26 cellular contexts compared by ENCODE assay signal in the genomic region with DNA sequence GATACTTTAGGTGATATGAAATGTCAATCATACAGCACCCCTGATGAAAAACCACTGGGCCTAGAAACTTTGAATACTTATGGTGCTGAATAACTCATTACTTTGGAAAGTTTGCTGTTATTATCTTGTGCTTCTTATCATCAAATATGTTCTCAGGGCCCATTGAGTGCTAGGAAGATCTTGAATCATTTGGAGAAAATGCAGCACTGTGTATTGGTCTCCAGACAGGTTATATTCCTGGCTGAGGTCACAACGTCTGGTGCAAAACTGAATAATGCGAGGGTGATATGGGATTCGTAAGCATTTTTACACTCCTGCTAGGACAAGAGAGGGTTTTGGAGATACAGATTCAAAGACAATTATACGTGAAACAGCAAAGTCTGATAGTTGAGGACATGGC.
"Had no signal": no experiment of that assay in that cellular context is flagged by ENCODE, and none has a peak within 500 bp of the region (broad histone marks: within the 10 kb centered on the region; RNA-seq: fewer than 3 reads in every experiment).

No MANE protein-coding gene starts in this region.

- H3K27me3 Mint-ChIP-seq: dendritic cell treated with granulocyte-macrophage colony-stimulating factor and Interleukin-4, amounts not matched to agents 40 ng/mL and 50 ng/mL, for 4 days; progenitor cell of endocrine pancreas had no signal

- H3K4me1 Mint-ChIP-seq: immature natural killer cell; natural killer cell; stimulated activated naive CD8-positive, alpha-beta T cell treated with anti-CD3 and anti-CD28 coated beads, Interleukin-15, amount 100 ng/mL, for 72 hours had no signal

- H3K27ac Mint-ChIP-seq: dendritic cell treated with granulocyte-macrophage colony-stimulating factor and Interleukin-4, amounts not matched to agents 40 ng/mL and 50 ng/mL, for 4 days; immature natural killer cell; natural killer cell; progenitor cell of endocrine pancreas had no signal

- H3K4me3 Mint-ChIP-seq: dendritic cell treated with granulocyte-macrophage colony-stimulating factor and Interleukin-4, amounts not matched to agents 40 ng/mL and 50 ng/mL, for 4 days; immature natural killer cell; natural killer cell; stimulated activated naive CD8-positive, alpha-beta T cell treated with anti-CD3 and anti-CD28 coated beads, Interleukin-15, amount 100 ng/mL, for 72 hours had no signal

- H2AFZ ChIP-seq: parathyroid adenoma had no signal

- H3K4me3 ChIP-seq: esophagus squamous epithelium, lower lobe of right lung, right lobe of liver, suprapubic skin, upper lobe of left lung had no signal

- FAIRE-seq: colon, endothelial cell of umbilical vein, frontal cortex, keratinocyte, small intestine, urothelium cell line had no signal

- H3K36me3 ChIP-seq: esophagus squamous epithelium, lower lobe of right lung, neutrophil, right lobe of liver, suprapubic skin, upper lobe of left lung had no signal

- H3K4me1 ChIP-seq: parathyroid adenoma, right lobe of liver, upper lobe of left lung had no signal

- H3K9me3 ChIP-seq: esophagus squamous epithelium, lower lobe of right lung, neutrophil, right lobe of liver, suprapubic skin, upper lobe of left lung had no signal

- DNase-seq: cerebellar nuclear complex; effector CD8-positive, alpha-beta T cell; erythroblast; esophagus squamous epithelium; hypothalamus; immature natural killer cell; left ventricle myocardium superior; lower lobe of right lung; natural killer cell; right lobe of liver; small intestine; stimulated activated CD4-positive, alpha-beta T cell treated with anti-CD3 and anti-CD28 coated beads, Interleukin-15, amount 100 ng/mL, for 24 hours; stimulated activated CD4-positive, alpha-beta T cell treated with anti-CD3 and anti-CD28 coated beads, Interleukin-2, amount 100 ng/mL, for 48 hours; stimulated activated naive CD4-positive, alpha-beta T cell; stimulated activated naive CD8-positive, alpha-beta T cell treated with anti-CD3 and anti-CD28 coated beads, Interleukin-15, amount 100 ng/mL, for 72 hours; upper lobe of left lung had no signal

- H3K27ac ChIP-seq: lower lobe of right lung, neutrophil, parathyroid adenoma, right lobe of liver, suprapubic skin, upper lobe of left lung had no signal

- H3K36me3 Mint-ChIP-seq: immature natural killer cell, natural killer cell had no signal

- H3K27me3 ChIP-seq: esophagus squamous epithelium, neutrophil, right lobe of liver, suprapubic skin, upper lobe of left lung had no signal

- H3K9me3 Mint-ChIP-seq: dendritic cell treated with granulocyte-macrophage colony-stimulating factor and Interleukin-4, amounts not matched to agents 40 ng/mL and 50 ng/mL, for 4 days; natural killer cell had no signal

- H3K9ac ChIP-seq: parathyroid adenoma had no signal

- H3K79me2 ChIP-seq: parathyroid adenoma had no signal

- ATAC-seq: left ventricle myocardium superior; lower lobe of right lung; natural killer cell; right lobe of liver; stimulated activated naive CD8-positive, alpha-beta T cell treated with anti-CD3 and anti-CD28 coated beads, Interleukin-15, amount 100 ng/mL, for 72 hours had no signal
